8 cellular contexts compared by ENCODE assay signal in genomic region chr3:122255757-122256439, GRCh38.
A peak's percentile ranks its signal among the peaks of the same experiment; 100 is the strongest.
DNase-seq lines count a peak whose midpoint lies in the region; ATAC-seq and TF ChIP-seq lines count a peak whose summit lies in the region.
"Had no signal": no experiment of that assay in that cellular context is flagged by ENCODE, and none has a peak within 500 bp of the region (broad histone marks: within the 10 kb centered on the region; RNA-seq: fewer than 3 reads in every experiment).

No MANE protein-coding gene starts in this region.

- TF ChIP-seq POLR2A in erythroblast (IDR thresholded peaks at IDR 0.05; ENCODE audit: low read length), result no peak

- ATAC-seq in GM18867 (IDR thresholded peaks at IDR 0.05; ENCODE audit: unreplicated experiment), result peak; percentile 77
- ATAC-seq in GM21515 (IDR thresholded peaks at IDR 0.05; ENCODE audit: unreplicated experiment), result peak; percentile 69
- peak; percentile 47 for ATAC-seq in HG03457 (IDR thresholded peaks at IDR 0.05; ENCODE audit: unreplicated experiment)

- DNase-seq in medulla oblongata (ENCODE audit: extremely low spot score), result peak; percentile 73
- no peak for DNase-seq in midbrain (lab: John Stamatoyannopoulos, UW)
- DNase-seq in stimulated activated CD4-positive, alpha-beta T cell treated with anti-CD3 and anti-CD28 coated beads, Interleukin-4, amount 100 ng/mL, for 4 hours, result no peak
- no peak for DNase-seq in erythroblast (lab: John Stamatoyannopoulos, UW)
- DNase-seq: activated CD4-positive, alpha-beta T cell treated with anti-CD3 and anti-CD28 coated beads, Interleukin-2, amount 10 ng/mL, durations not matched to agents 24 days and 14 days had no signal
